Comparison of ENCODE assay signal across 31 cellular contexts in the genomic region with DNA sequence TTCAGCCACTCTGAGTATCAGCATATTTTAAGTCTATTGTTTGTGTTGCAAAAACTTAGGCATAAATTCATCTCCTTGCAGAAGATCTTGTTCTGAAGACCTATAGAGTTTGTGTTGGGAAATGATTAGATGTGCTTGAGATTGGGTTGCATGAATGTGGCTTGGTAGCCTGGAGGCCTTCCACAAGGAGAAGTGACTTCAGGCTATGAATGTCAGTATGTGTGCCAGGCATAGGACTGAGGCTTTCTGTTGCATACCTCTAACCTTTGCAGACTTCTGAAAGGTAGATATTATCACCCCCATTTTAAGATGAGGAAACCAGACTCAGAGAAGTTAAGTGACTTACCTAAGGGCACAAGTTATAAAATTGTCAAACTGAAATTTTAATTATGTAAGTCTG.
"Had no signal": no experiment of that assay in that cellular context is flagged by ENCODE, and none has a peak within 500 bp of the region (broad histone marks: within the 10 kb centered on the region; RNA-seq: fewer than 3 reads in every experiment).

No MANE protein-coding gene starts in this region.

- H3K4me1 ChIP-seq: ascending aorta had no signal

- FAIRE-seq: bronchial epithelial cell, TTC549 had no signal

- H3K4me3 ChIP-seq: ascending aorta, cardiac muscle cell had no signal

- H3K27me3 ChIP-seq: ascending aorta, cardiac muscle cell had no signal

- H3K27ac ChIP-seq: ascending aorta, cardiac muscle cell, VCaP had no signal

- DNase-seq: activated CD4-positive, alpha-beta memory T cell treated with anti-CD3 and anti-CD28 coated beads, Interleukin-2, amount 10 ng/mL, durations not matched to agents 7 days and 5 days; activated CD4-positive, alpha-beta T cell treated with anti-CD3 and anti-CD28 coated beads for 1 hour; activated CD4-positive, alpha-beta T cell treated with anti-CD3 and anti-CD28 coated beads for 36 hours; activated CD4-positive, alpha-beta T cell treated with anti-CD3 and anti-CD28 coated beads for 48 hours; activated CD4-positive, alpha-beta T cell treated with anti-CD3 and anti-CD28 coated beads, Interleukin-2, amount 10 ng/mL, durations not matched to agents 7 days and 5 days; activated CD4-positive, alpha-beta T cell treated with anti-CD3 and anti-CD28 coated beads, Interleukin-2, amount 50 U/mL, for 48 hours; activated CD4-positive, CD25-positive, alpha-beta regulatory T cell; activated CD8-positive, alpha-beta memory T cell treated with anti-CD3 and anti-CD28 coated beads for 24 hours; activated CD8-positive, alpha-beta memory T cell treated with anti-CD3 and anti-CD28 coated beads, Interleukin-2, amount 10 ng/mL, durations not matched to agents 7 days and 5 days; activated CD8-positive, alpha-beta memory T cell treated with anti-CD3 and anti-CD28 coated beads, Interleukin-2, amount 50 U/mL, for 48 hours; activated CD8-positive, alpha-beta T cell treated with anti-CD3 and anti-CD28 coated beads, Interleukin-2, amount 10 ng/mL, durations not matched to agents 7 days and 5 days; activated effector memory CD4-positive, alpha-beta T cell treated with Interleukin-2 at 50 U/mL for 16 hours; activated gamma-delta T cell; activated naive CD4-positive, alpha-beta T cell treated with anti-CD3 and anti-CD28 coated beads, Interleukin-2, amount 10 ng/mL, durations not matched to agents 7 days and 5 days; activated naive CD4-positive, alpha-beta T cell treated with Interleukin-2 at 50 U/mL for 16 hours; activated naive CD8-positive, alpha-beta T cell treated with anti-CD3 and anti-CD28 coated beads, Interleukin-2, amount 10 ng/mL, durations not matched to agents 7 days and 5 days; activated naive CD8-positive, alpha-beta T cell treated with anti-CD3 and anti-CD28 coated beads, Interleukin-2, amount 50 U/mL, for 24 hours; activated T-cell treated with anti-CD3 and anti-CD28 coated beads, Interleukin-2, amount 50 U/mL, for 24 hours; activated T-cell treated with anti-CD3 and anti-CD28 coated beads, Interleukin-2, amount 50 U/mL, for 48 hours; amygdala; anterior cingulate cortex; caudate nucleus; cerebellar nuclear complex; T-helper 1 cell; T-helper 2 cell; T-helper 9 cell had no signal

- H3K36me3 ChIP-seq: ascending aorta, cardiac muscle cell had no signal

- H3K9me3 ChIP-seq: ascending aorta had no signal
